14 cellular contexts compared by ENCODE assay signal in the genomic region with DNA sequence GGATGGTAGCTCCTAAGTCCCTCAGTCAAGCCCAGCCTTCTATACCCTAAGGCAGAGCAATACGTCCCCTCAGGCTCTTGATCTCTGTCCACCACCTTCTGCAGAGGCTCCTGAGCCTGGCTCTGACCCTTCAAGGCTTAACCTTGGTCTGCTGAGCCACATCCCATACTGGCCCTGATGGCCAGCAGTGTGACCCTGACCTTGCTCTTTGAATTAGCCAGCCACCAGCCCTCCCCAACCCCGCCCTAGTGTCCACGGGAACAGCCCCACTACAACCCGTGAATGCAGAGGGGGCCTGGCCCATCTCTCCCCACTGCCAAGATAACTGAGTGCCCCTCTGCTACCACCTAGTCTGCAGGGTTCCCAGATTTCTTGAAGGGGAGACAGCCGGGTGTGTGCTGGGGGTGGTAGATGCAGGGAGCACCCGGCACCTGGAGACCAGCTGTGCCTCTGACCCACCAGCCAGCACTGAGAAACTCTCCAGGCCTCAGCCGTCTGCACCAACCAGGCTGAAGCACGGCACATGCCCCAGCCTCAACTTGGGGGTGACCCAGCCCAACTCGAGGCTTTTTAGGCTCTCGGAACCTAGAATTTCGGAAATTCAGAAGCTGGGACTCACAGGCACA.
"Had no signal": no experiment of that assay in that cellular context is flagged by ENCODE, and none has a peak within 500 bp of the region (broad histone marks: within the 10 kb centered on the region; RNA-seq: fewer than 3 reads in every experiment).

No MANE protein-coding gene starts in this region.

- H3K27me3 Mint-ChIP-seq: activated naive CD4-positive, alpha-beta T cell treated with anti-CD3 and anti-CD28 coated beads, Interleukin-2, amount 10 ng/mL, durations not matched to agents 7 days and 5 days had no signal

- H3K9ac ChIP-seq: parathyroid adenoma had no signal

- H3K4me3 ChIP-seq: colonic mucosa, tibial nerve, vagina had no signal

- H3K27ac Mint-ChIP-seq: activated naive CD4-positive, alpha-beta T cell treated with anti-CD3 and anti-CD28 coated beads, Interleukin-2, amount 10 ng/mL, durations not matched to agents 7 days and 5 days had no signal

- H3K27ac ChIP-seq: colonic mucosa, parathyroid adenoma, vagina had no signal

- H3K9me3 ChIP-seq: colonic mucosa, tibial nerve, vagina had no signal

- H3K4me3 Mint-ChIP-seq: activated naive CD4-positive, alpha-beta T cell treated with anti-CD3 and anti-CD28 coated beads, Interleukin-2, amount 10 ng/mL, durations not matched to agents 7 days and 5 days had no signal

- H3K27me3 ChIP-seq: colonic mucosa, tibial nerve, vagina had no signal

- DNase-seq: activated CD4-positive, alpha-beta T cell treated with anti-CD3 and anti-CD28 coated beads, Interleukin-2, amount 50 U/mL, for 4 hours; activated CD4-positive, CD25-positive, alpha-beta regulatory T cell treated with anti-CD3 and anti-CD28 coated beads, Interleukin-2, amount 50 U/mL, for 72 hours; activated naive CD4-positive, alpha-beta T cell treated with anti-CD3 and anti-CD28 coated beads, Interleukin-2, amount 10 ng/mL, durations not matched to agents 7 days and 5 days; activated T-cell treated with anti-CD3 and anti-CD28 coated beads, Interleukin-2, amount 50 U/mL, for 1 hour; colonic mucosa; effector CD8-positive, alpha-beta T cell; glutamatergic neuron; hypothalamus; kidney glomerular epithelial cell; midbrain; stimulated activated naive CD4-positive, alpha-beta T cell had no signal

- H3K36me3 Mint-ChIP-seq: activated naive CD4-positive, alpha-beta T cell treated with anti-CD3 and anti-CD28 coated beads, Interleukin-2, amount 10 ng/mL, durations not matched to agents 7 days and 5 days had no signal

- H3K4me1 ChIP-seq: parathyroid adenoma had no signal

- H3K9me3 Mint-ChIP-seq: activated naive CD4-positive, alpha-beta T cell treated with anti-CD3 and anti-CD28 coated beads, Interleukin-2, amount 10 ng/mL, durations not matched to agents 7 days and 5 days had no signal

- H2AFZ ChIP-seq: parathyroid adenoma had no signal

- H3K79me2 ChIP-seq: parathyroid adenoma had no signal
